ENCODE assay signal across 9 cellular contexts in genomic region chr16:85094176-85094805, GRCh38. TPM values are rescaled to one million over a fixed set of nuclear protein-coding genes. Genes with fewer than 3 reads are reported as not detected.
"Had no signal": no experiment of that assay in that cellular context is flagged by ENCODE, and none has a peak within 500 bp of the region (broad histone marks: within the 10 kb centered on the region; RNA-seq: fewer than 3 reads in every experiment).

No MANE protein-coding gene starts in this region.

- H3K27ac ChIP-seq: GM23248 had no signal

- H3K9ac ChIP-seq: GM23248 had no signal

- H3K4me3 ChIP-seq: GM23248, K562 had no signal

- DNase-seq: GM23248, GOT3, H9, HCEC 1CT, IMR-90, KG1 had no signal

- H2AFZ ChIP-seq: GM23248 had no signal

RNA-seq across cellular contexts. Expression of gene CIBAR2, which starts 18.0 kb away (rescaled TPM):
- total RNA-seq: GM23248, H4, H9, HT-29, K562 had no signal
- polyA plus RNA-seq: GM23248, K562 had no signal
